In genomic region chr17:74101527-74101926, GRCh38 we compare ENCODE assay signal across 25 cellular contexts.
"Had no signal": no experiment of that assay in that cellular context is flagged by ENCODE, and none has a peak within 500 bp of the region (broad histone marks: within the 10 kb centered on the region; RNA-seq: fewer than 3 reads in every experiment).

No MANE protein-coding gene starts in this region.

- H3K27ac ChIP-seq: left lung, lower lobe of right lung, neural progenitor cell, neutrophil, parathyroid adenoma, right atrium auricular region, skin epidermis, suprapubic skin, thoracic aorta, tibial artery, uterus had no signal

- H3K4me1 ChIP-seq: left lung, lower lobe of right lung, parathyroid adenoma, right atrium auricular region, suprapubic skin, tibial artery, uterus had no signal

- DNase-seq: hippocampal formation; kidney glomerular epithelial cell; left cardiac atrium; left lung; lower lobe of right lung; mammary epithelial cell; mesenchymal stem cell; naive B cell; natural killer cell; nephron progenitor cell; occipital lobe; stimulated activated CD4-positive, alpha-beta T cell treated with anti-CD3 and anti-CD28 coated beads, Interleukin-4, amount 100 ng/mL, for 24 hours; stimulated activated naive CD4-positive, alpha-beta T cell; tibial artery; trophoblast cell; uterus had no signal

- H3K4me3 ChIP-seq: left lung, lower lobe of right lung, neural progenitor cell, right atrium auricular region, skin epidermis, suprapubic skin, thoracic aorta, tibial artery, uterus had no signal

- H3K9me3 ChIP-seq: left lung, lower lobe of right lung, neutrophil, right atrium auricular region, suprapubic skin, thoracic aorta, tibial artery, uterus had no signal

- H3K27me3 ChIP-seq: neural progenitor cell, right atrium auricular region, uterus had no signal

- H3K9ac ChIP-seq: neural progenitor cell, parathyroid adenoma had no signal

- H3K36me3 ChIP-seq: left lung, lower lobe of right lung, neural progenitor cell, neutrophil, right atrium auricular region, suprapubic skin, thoracic aorta, tibial artery, uterus had no signal

- ATAC-seq: left cardiac atrium; left lung; lower lobe of right lung; natural killer cell; sciatic nerve; stimulated activated effector memory CD8-positive, alpha-beta T cell treated with anti-CD3 and anti-CD28 coated beads, Interleukin-12 subunit alpha, Interleukin-12 subunit beta, amount 100 ng/mL, for 72 hours had no signal

- H3K4me2 ChIP-seq: neural progenitor cell had no signal
